ENCODE assay signal across 8 cellular contexts in genomic region chr2:191245046-191245868, GRCh38. TPM values are rescaled to one million over a fixed set of nuclear protein-coding genes. Genes with fewer than 3 reads are reported as not detected.
DNase-seq lines count a peak whose midpoint lies in the region; ATAC-seq and TF ChIP-seq lines count a peak whose summit lies in the region.

Gene MYO1B, plus strand, starts transcription at chr2:191245404. Its CDS starts 31,492 bp downstream, at chr2:191276896.

- CTCF ChIA-PET in GM10248 (lab: Yijun Ruan, JAX), result no interaction called here

- DNase-seq in GM10248 (ENCODE audit: extremely low spot score), result peak; percentile 41
- DNase-seq in NCI-H1930 (lab: John Stamatoyannopoulos, UW), result peak; percentile 65 to 78
- no peak for DNase-seq in cerebellum (ENCODE audit: low spot score)
- DNase-seq in left colon, result peak; percentile 81 to 86
- peak; percentile 62 for DNase-seq in stimulated activated CD4-positive, alpha-beta T cell treated with anti-CD3 and anti-CD28 coated beads, Interleukin-4, amount 100 ng/mL, for 1 hour
- DNase-seq in cerebellar nuclear complex (lab: John Stamatoyannopoulos, UW), result no peak

- ATAC-seq in HG02623 (IDR thresholded peaks at IDR 0.05; ENCODE audit: unreplicated experiment), result peak; percentile 35
- peak; percentile 85 for ATAC-seq in left colon

- H3K4me3 ChIP-seq in WI38 (ENCODE audit: low read depth, low read length), result peak within 1 kb of the TSS; percentile 89

- intact Hi-C loops in left colon (cut with DNase I, micrococcal nuclease), result no loop called here

- TF ChIP-seq CTCF in GM10248 (IDR thresholded peaks at IDR 0.05; ENCODE audit: control extremely low read depth, extremely low read depth, low read depth, missing control alignments), result peak; percentile 30
- peak; percentile 29; the same call in 1 of the 2 replicates for TF ChIP-seq CTCF in WI38 (IDR thresholded peaks at IDR 0.05; ENCODE audit: low read depth, low read length)

- POLR2A ChIA-PET in GM10248 (lab: Yijun Ruan, JAX), result no interaction called here

RNA-seq across cellular contexts. Expression of gene MYO1B, which starts in this region (rescaled TPM):
- total RNA-seq in cerebellum (63.5 TPM), left colon (10 to 100 TPM; 62.1 to 63.2 TPM)

Comparison
In these comparisons a context has a peak if more than half of its experiments do, and no peak if none do; other contexts are left out.
1. DNase-seq: peak in GM10248 (single experiment), NCI-H1930 (2 of 2), left colon (2 of 2) and stimulated activated CD4-positive, alpha-beta T cell treated with anti-CD3 and anti-CD28 coated beads, Interleukin-4, amount 100 ng/mL, for 1 hour (single experiment); none in cerebellum (single experiment) and cerebellar nuclear complex (0 of 2).